27 cellular contexts compared by ENCODE assay signal in genomic region chr1:107000907-107001306, GRCh38.
"Had no signal": no experiment of that assay in that cellular context is flagged by ENCODE, and none has a peak within 500 bp of the region (broad histone marks: within the 10 kb centered on the region; RNA-seq: fewer than 3 reads in every experiment).

No MANE protein-coding gene starts in this region.

- H3K27me3 Mint-ChIP-seq: activated CD4-positive, alpha-beta memory T cell treated with anti-CD3 and anti-CD28 coated beads for 36 hours; activated CD8-positive, alpha-beta memory T cell treated with anti-CD3 and anti-CD28 coated beads, Interleukin-2, amount 10 ng/mL, durations not matched to agents 7 days and 5 days; activated T-helper 17 cell treated with anti-CD3 and anti-CD28 coated beads, Interleukin-2, amount 50 U/mL, for 72 hours had no signal

- H3K4me1 Mint-ChIP-seq: activated CD8-positive, alpha-beta memory T cell treated with anti-CD3 and anti-CD28 coated beads, Interleukin-2, amount 10 ng/mL, durations not matched to agents 7 days and 5 days; activated naive CD8-positive, alpha-beta T cell treated with anti-CD3 and anti-CD28 coated beads for 36 hours; activated T-helper 17 cell treated with anti-CD3 and anti-CD28 coated beads, Interleukin-2, amount 50 U/mL, for 72 hours; brain; nephron; stimulated activated effector memory CD8-positive, alpha-beta T cell treated with anti-CD3 and anti-CD28 coated beads, Interleukin-12 subunit alpha, Interleukin-12 subunit beta, amount 100 ng/mL, for 72 hours had no signal

- H3K27me3 ChIP-seq: esophagus muscularis mucosa, left lung, sigmoid colon, stomach, testis, upper lobe of left lung had no signal

- H3K27ac ChIP-seq: esophagus muscularis mucosa, left lung, sigmoid colon, stomach, testis, upper lobe of left lung had no signal

- ATAC-seq: activated CD8-positive, alpha-beta memory T cell treated with anti-CD3 and anti-CD28 coated beads, Interleukin-2, amount 10 ng/mL, durations not matched to agents 7 days and 5 days; activated T-helper 17 cell treated with anti-CD3 and anti-CD28 coated beads, Interleukin-2, amount 50 U/mL, for 72 hours; left lung; stimulated activated effector memory CD8-positive, alpha-beta T cell treated with anti-CD3 and anti-CD28 coated beads, Interleukin-12 subunit alpha, Interleukin-12 subunit beta, amount 100 ng/mL, for 72 hours had no signal

- H3K27ac Mint-ChIP-seq: activated CD4-positive, alpha-beta memory T cell treated with anti-CD3 and anti-CD28 coated beads for 36 hours; activated CD8-positive, alpha-beta memory T cell treated with anti-CD3 and anti-CD28 coated beads, Interleukin-2, amount 10 ng/mL, durations not matched to agents 7 days and 5 days; activated naive CD8-positive, alpha-beta T cell treated with anti-CD3 and anti-CD28 coated beads for 36 hours; activated T-helper 17 cell treated with anti-CD3 and anti-CD28 coated beads, Interleukin-2, amount 50 U/mL, for 72 hours; brain; nephron; stimulated activated effector memory CD8-positive, alpha-beta T cell treated with anti-CD3 and anti-CD28 coated beads, Interleukin-12 subunit alpha, Interleukin-12 subunit beta, amount 100 ng/mL, for 72 hours had no signal

- H3K9me3 ChIP-seq: esophagus muscularis mucosa, sigmoid colon, stomach, testis, upper lobe of left lung had no signal

- FAIRE-seq: frontal cortex, kidney had no signal

- H3K36me3 ChIP-seq: esophagus muscularis mucosa, left lung, sigmoid colon, stomach, upper lobe of left lung had no signal

- H3K4me3 ChIP-seq: esophagus muscularis mucosa, left lung, sigmoid colon, stomach, testis, upper lobe of left lung had no signal

- H3K9me3 Mint-ChIP-seq: nephron; stimulated activated effector memory CD8-positive, alpha-beta T cell treated with anti-CD3 and anti-CD28 coated beads, Interleukin-12 subunit alpha, Interleukin-12 subunit beta, amount 100 ng/mL, for 72 hours had no signal

- H3K4me1 ChIP-seq: esophagus muscularis mucosa, left lung, sigmoid colon, stomach, testis, upper lobe of left lung had no signal

- H3K36me3 Mint-ChIP-seq: activated CD4-positive, alpha-beta memory T cell treated with anti-CD3 and anti-CD28 coated beads for 36 hours; activated CD8-positive, alpha-beta memory T cell treated with anti-CD3 and anti-CD28 coated beads, Interleukin-2, amount 10 ng/mL, durations not matched to agents 7 days and 5 days; activated naive CD8-positive, alpha-beta T cell treated with anti-CD3 and anti-CD28 coated beads for 36 hours; brain; stimulated activated effector memory CD8-positive, alpha-beta T cell treated with anti-CD3 and anti-CD28 coated beads, Interleukin-12 subunit alpha, Interleukin-12 subunit beta, amount 100 ng/mL, for 72 hours had no signal

- DNase-seq: activated CD4-positive, alpha-beta memory T cell treated with anti-CD3 and anti-CD28 coated beads for 36 hours; activated CD8-positive, alpha-beta memory T cell treated with anti-CD3 and anti-CD28 coated beads, Interleukin-2, amount 10 ng/mL, durations not matched to agents 7 days and 5 days; activated naive CD4-positive, alpha-beta T cell; activated naive CD8-positive, alpha-beta T cell treated with anti-CD3 and anti-CD28 coated beads for 36 hours; activated T-cell treated with anti-CD3 and anti-CD28 coated beads, Interleukin-2, amount 50 U/mL, for 1 hour; amygdala; central memory CD4-positive, alpha-beta T cell; cortex of kidney; effector CD8-positive, alpha-beta T cell; hypothalamus; kidney; left lung; mammary epithelial cell; midbrain; nucleus accumbens; sigmoid colon; stimulated activated CD4-positive, alpha-beta T cell treated with anti-CD3 and anti-CD28 coated beads, Interleukin-4, amount 100 ng/mL, for 24 hours; stomach; T-helper 2 cell; testis; upper lobe of left lung had no signal

- H3K4me3 Mint-ChIP-seq: activated CD4-positive, alpha-beta memory T cell treated with anti-CD3 and anti-CD28 coated beads for 36 hours; activated CD8-positive, alpha-beta memory T cell treated with anti-CD3 and anti-CD28 coated beads, Interleukin-2, amount 10 ng/mL, durations not matched to agents 7 days and 5 days; activated naive CD8-positive, alpha-beta T cell treated with anti-CD3 and anti-CD28 coated beads for 36 hours; activated T-helper 17 cell treated with anti-CD3 and anti-CD28 coated beads, Interleukin-2, amount 50 U/mL, for 72 hours; brain; nephron; stimulated activated effector memory CD8-positive, alpha-beta T cell treated with anti-CD3 and anti-CD28 coated beads, Interleukin-12 subunit alpha, Interleukin-12 subunit beta, amount 100 ng/mL, for 72 hours had no signal
